ENCODE assay signal across 12 cellular contexts in the genomic region with DNA sequence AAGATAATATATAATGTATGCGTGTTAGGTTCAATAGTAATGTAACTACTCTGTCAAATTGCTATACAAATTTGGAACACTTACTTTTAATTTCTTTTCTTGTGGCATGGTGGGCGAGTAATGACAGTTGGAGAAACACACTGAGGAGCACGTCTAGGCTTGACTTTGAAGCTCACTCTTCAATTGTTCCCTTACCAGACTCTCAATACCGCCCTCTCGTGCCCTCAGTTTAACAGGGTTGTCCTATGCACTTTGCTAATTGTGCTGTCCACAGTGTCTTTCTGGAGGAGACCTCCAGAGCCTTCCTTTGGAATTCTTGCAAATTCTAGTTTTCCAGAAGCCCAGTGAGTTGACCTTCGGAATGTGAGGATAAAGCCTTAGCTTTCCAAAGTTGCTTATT.
DNase-seq lines count a peak whose midpoint lies in the region; ATAC-seq and TF ChIP-seq lines count a peak whose summit lies in the region.
"Had no signal": no experiment of that assay in that cellular context is flagged by ENCODE, and none has a peak within 500 bp of the region (broad histone marks: within the 10 kb centered on the region; RNA-seq: fewer than 3 reads in every experiment).

No MANE protein-coding gene starts in this region.

- peak; percentile 18; the same call in 1 of the 2 replicates for TF ChIP-seq CTCF in AG09319 (IDR thresholded peaks at IDR 0.05; ENCODE audit: low read depth, low read length)
- peak; percentile 18 for TF ChIP-seq CTCF in fibroblast of pulmonary artery (IDR thresholded peaks at IDR 0.05; ENCODE audit: low read length, missing control alignments)

- ATAC-seq in stimulated activated effector memory CD8-positive, alpha-beta T cell treated with anti-CD3 and anti-CD28 coated beads, Interleukin-12 subunit alpha, Interleukin-12 subunit beta, amount 100 ng/mL, for 72 hours: no peak
- ATAC-seq in HG03097 (IDR thresholded peaks at IDR 0.05; ENCODE audit: low FRiP score, unreplicated experiment): no peak

- no peaks in the 10 kb centered on the region for H3K36me3 Mint-ChIP-seq in stimulated activated effector memory CD8-positive, alpha-beta T cell treated with anti-CD3 and anti-CD28 coated beads, Interleukin-12 subunit alpha, Interleukin-12 subunit beta, amount 100 ng/mL, for 72 hours
- H3K36me3 Mint-ChIP-seq in CD4-positive, alpha-beta memory T cell: no peaks in the 10 kb centered on the region

- H3K4me3 ChIP-seq in H7 (ENCODE audit: insufficient read depth, low read depth, low read length) (no peak overlapping the region), fibroblast of pulmonary artery (replicated peaks; ENCODE audit: low read depth, low read length) (no peak overlapping the region)
- H3K4me3 ChIP-seq in CD4-positive, alpha-beta memory T cell (ENCODE audit: low read length in 2 of 2): no peak overlapping the region
- H3K4me3 ChIP-seq: tibial artery had no signal

- POLR2A ChIA-PET in CD4-positive, alpha-beta memory T cell (lab: Charles Lee; ENCODE audit: partially characterized antibody): no interaction called here

- H3K27ac ChIP-seq in CD4-positive, alpha-beta memory T cell (ENCODE audit: low read depth, low read length): no peak overlapping the region
- H3K27ac ChIP-seq: tibial artery had no signal

- H3K9me3 Mint-ChIP-seq in stimulated activated effector memory CD8-positive, alpha-beta T cell treated with anti-CD3 and anti-CD28 coated beads, Interleukin-12 subunit alpha, Interleukin-12 subunit beta, amount 100 ng/mL, for 72 hours: no peaks in the 10 kb centered on the region
- H3K9me3 Mint-ChIP-seq in CD4-positive, alpha-beta memory T cell: peaks cover 0 to 1% (median 0%) of the 10 kb centered on the region in 8 donors
- H3K9me3 Mint-ChIP-seq: activated B cell treated with CpG ODN at 0.5 μM for 24 hours had no signal

- CTCF ChIA-PET in CD4-positive, alpha-beta memory T cell (lab: Charles Lee; ENCODE audit: partially characterized antibody): no interaction called here

- no peak overlapping the region for H3K27ac Mint-ChIP-seq in stimulated activated effector memory CD8-positive, alpha-beta T cell treated with anti-CD3 and anti-CD28 coated beads, Interleukin-12 subunit alpha, Interleukin-12 subunit beta, amount 100 ng/mL, for 72 hours
- no peak overlapping the region for H3K27ac Mint-ChIP-seq in CD4-positive, alpha-beta memory T cell
- H3K27ac Mint-ChIP-seq: activated B cell treated with CpG ODN at 0.5 μM for 24 hours had no signal

- no peak overlapping the region for H3K4me3 Mint-ChIP-seq in stimulated activated effector memory CD8-positive, alpha-beta T cell treated with anti-CD3 and anti-CD28 coated beads, Interleukin-12 subunit alpha, Interleukin-12 subunit beta, amount 100 ng/mL, for 72 hours
- H3K4me3 Mint-ChIP-seq in CD4-positive, alpha-beta memory T cell: no peak overlapping the region
- H3K4me3 Mint-ChIP-seq: activated B cell treated with CpG ODN at 0.5 μM for 24 hours had no signal

- H3K27me3 Mint-ChIP-seq in CD4-positive, alpha-beta memory T cell: peaks cover 9 to 15% of the 10 kb centered on the region in 2 donors

- H3K9me3 ChIP-seq in CD4-positive, alpha-beta memory T cell (ENCODE audit: control insufficient read depth in 1 of 2, low read length in 2 of 2): no peaks in the 10 kb centered on the region
- H3K9me3 ChIP-seq: tibial artery had no signal

- intact Hi-C loops in CD4-positive, alpha-beta memory T cell (cut with micrococcal nuclease): no loop called here

- no peaks in the 10 kb centered on the region for H3K4me1 ChIP-seq in CD4-positive, alpha-beta memory T cell (ENCODE audit: insufficient read depth, low read length)
- H3K4me1 ChIP-seq: tibial artery had no signal

- no peaks in the 10 kb centered on the region for H3K36me3 ChIP-seq in H7 (replicated peaks; ENCODE audit: control insufficient read depth, insufficient read depth, low read length)
- H3K36me3 ChIP-seq in CD4-positive, alpha-beta memory T cell (ENCODE audit: insufficient read depth, low read length): no peaks in the 10 kb centered on the region
- H3K36me3 ChIP-seq: tibial artery had no signal

- H3K4me1 Mint-ChIP-seq in stimulated activated effector memory CD8-positive, alpha-beta T cell treated with anti-CD3 and anti-CD28 coated beads, Interleukin-12 subunit alpha, Interleukin-12 subunit beta, amount 100 ng/mL, for 72 hours: no peaks in the 10 kb centered on the region
- no peaks in the 10 kb centered on the region for H3K4me1 Mint-ChIP-seq in CD4-positive, alpha-beta memory T cell
- H3K4me1 Mint-ChIP-seq: activated B cell treated with CpG ODN at 0.5 μM for 24 hours had no signal

- H3K27me3 ChIP-seq in H7 (ENCODE audit: control insufficient read depth, insufficient read depth, low read length): no peaks in the 10 kb centered on the region
- H3K27me3 ChIP-seq in CD4-positive, alpha-beta memory T cell (ENCODE audit: insufficient read depth, low read length): no peaks in the 10 kb centered on the region
- H3K27me3 ChIP-seq: tibial artery had no signal

- DNase-seq in AG09319 (ENCODE audit: extremely low read depth, low read depth) (no peak), H7 (peak; percentile 36), RPMI7951 (ENCODE audit: low read depth) (peak; percentile 11), fibroblast of pulmonary artery (ENCODE audit: low read depth) (peak; percentile 24), SKM-1 treated with dmso at 0.1 percent for 144 hours (lab: John Stamatoyannopoulos, UW; ENCODE audit: unreplicated experiment) (no peak)
- no peak for DNase-seq in stimulated activated effector memory CD8-positive, alpha-beta T cell treated with anti-CD3 and anti-CD28 coated beads, Interleukin-12 subunit alpha, Interleukin-12 subunit beta, amount 100 ng/mL, for 72 hours (ENCODE audit: low spot score in 2 of 2)
- DNase-seq in CD4-positive, alpha-beta memory T cell: no peak
- DNase-seq: activated B cell treated with CpG ODN at 0.5 μM for 24 hours; GF-D8; stimulated activated CD4-positive, alpha-beta T cell treated with anti-CD3 and anti-CD28 coated beads, Interleukin-1b, Interleukin-23, amount 100 ng/mL, for 48 hours; tibial artery had no signal

Comparison
In these comparisons a context has a peak if more than half of its experiments do, and no peak if none do; other contexts are left out.
1. DNase-seq: peak in H7 (single experiment), RPMI7951 (single experiment) and fibroblast of pulmonary artery (single experiment); none in AG09319 (single experiment), stimulated activated effector memory CD8-positive, alpha-beta T cell treated with anti-CD3 and anti-CD28 coated beads, Interleukin-12 subunit alpha, Interleukin-12 subunit beta, amount 100 ng/mL, for 72 hours (0 of 2), SKM-1 treated with dmso at 0.1 percent for 144 hours (single experiment) and CD4-positive, alpha-beta memory T cell (0 of 5).